Comparison of ENCODE assay signal across 27 cellular contexts in the genomic region with DNA sequence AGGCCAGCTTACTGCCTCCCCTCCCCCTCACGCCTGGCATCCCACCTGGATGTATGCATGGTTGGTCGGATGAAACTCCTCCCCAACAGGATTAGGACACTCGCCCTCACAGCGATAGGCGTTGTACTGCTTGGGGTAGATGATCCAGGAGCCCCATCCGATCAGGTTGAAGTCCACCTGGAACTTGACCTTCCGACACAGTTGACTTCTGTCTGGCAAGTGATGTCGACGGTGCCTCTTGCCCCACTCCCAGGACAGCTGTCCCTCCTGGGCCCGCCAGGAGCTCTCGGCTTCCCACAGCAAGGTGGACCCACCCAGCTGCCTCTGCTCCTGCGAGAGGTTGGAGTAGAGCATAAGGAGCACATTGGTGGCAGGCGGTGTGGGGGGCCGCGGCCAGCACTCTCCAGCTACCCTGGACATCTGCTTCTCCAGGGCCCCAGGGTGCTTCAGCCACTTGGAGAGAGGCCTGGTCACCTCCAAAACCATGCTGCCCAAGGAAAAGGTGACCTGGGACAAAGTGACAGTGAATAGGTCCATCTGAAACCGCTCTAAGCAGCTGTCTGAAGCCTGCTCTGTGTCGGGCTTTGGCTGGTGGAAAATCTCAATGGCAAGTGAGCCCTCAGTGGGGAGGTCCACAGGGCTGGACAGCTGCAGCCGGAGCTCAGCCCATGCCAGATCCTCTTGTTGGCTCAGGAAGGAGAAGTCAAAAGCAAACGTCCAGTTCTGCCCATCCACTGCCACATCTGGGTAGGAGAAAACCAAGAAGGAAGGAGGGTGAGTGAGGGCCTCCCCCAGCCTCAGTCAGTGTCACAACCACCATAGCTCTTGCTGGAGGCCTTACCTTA. TPM values are rescaled to one million over a fixed set of nuclear protein-coding genes. Genes with fewer than 3 reads are reported as not detected.
"Had no signal": no experiment of that assay in that cellular context is flagged by ENCODE, and none has a peak within 500 bp of the region (broad histone marks: within the 10 kb centered on the region; RNA-seq: fewer than 3 reads in every experiment).

No MANE protein-coding gene starts in this region.

- H3K36me3 ChIP-seq: breast epithelium, Peyer's patch had no signal

- H3K4me3 ChIP-seq: breast epithelium, Peyer's patch had no signal

- H3K9me3 ChIP-seq: breast epithelium, Peyer's patch had no signal

- H3K27ac ChIP-seq: breast epithelium, Peyer's patch, RWPE1 had no signal

- ATAC-seq: activated T-helper 17 cell treated with anti-CD3 and anti-CD28 coated beads, Interleukin-2, amount 50 U/mL, for 72 hours; T-cell had no signal

- DNase-seq: activated B cell treated with CpG ODN at 0.5 μM for 24 hours; activated CD4-positive, alpha-beta memory T cell treated with anti-CD3 and anti-CD28 coated beads for 36 hours; activated CD4-positive, alpha-beta T cell treated with anti-CD3 and anti-CD28 coated beads for 1 hour; activated CD4-positive, alpha-beta T cell treated with anti-CD3 and anti-CD28 coated beads, Interleukin-2, amount 10 ng/mL, durations not matched to agents 7 days and 5 days; activated CD8-positive, alpha-beta memory T cell treated with anti-CD3 and anti-CD28 coated beads for 24 hours; activated naive CD4-positive, alpha-beta T cell treated with anti-CD3 and anti-CD28 coated beads, Interleukin-2, amount 50 U/mL, for 16 hours; activated naive CD8-positive, alpha-beta T cell treated with anti-CD3 and anti-CD28 coated beads, Interleukin-2, amount 10 ng/mL, durations not matched to agents 7 days and 5 days; activated T-cell treated with anti-CD3 and anti-CD28 coated beads, Interleukin-2, amount 50 U/mL, for 48 hours; aorta; central memory CD4-positive, alpha-beta T cell; Kasumi-1; KBM-7; NCI-H1105 treated with DMSO at 0.1 percent for 48 hours; NCI-H1436 treated with DMSO at 0.1 percent for 48 hours; NCI-H187 treated with DMSO at 0.1 percent for 48 hours; NCI-H2081 treated with DMSO at 0.1 percent for 48 hours; NCI-H446; NCI-H524; Right ventricle myocardium superior; T-helper 2 cell; T1000 had no signal

RNA-seq across cellular contexts. Expression of gene NODAL, which starts 6.0 kb away (rescaled TPM):
- total RNA-seq: activated B cell treated with CpG ODN at 0.5 μM for 24 hours; activated CD4-positive, alpha-beta memory T cell treated with anti-CD3 and anti-CD28 coated beads for 36 hours; activated CD4-positive, alpha-beta T cell treated with anti-CD3 and anti-CD28 coated beads, Interleukin-2, amount 10 ng/mL, durations not matched to agents 7 days and 5 days; activated naive CD8-positive, alpha-beta T cell treated with anti-CD3 and anti-CD28 coated beads, Interleukin-2, amount 10 ng/mL, durations not matched to agents 7 days and 5 days; activated T-helper 17 cell treated with anti-CD3 and anti-CD28 coated beads, Interleukin-2, amount 50 U/mL, for 72 hours; aorta; breast epithelium; Peyer's patch; Right ventricle myocardium superior; SK-MEL-5; T-cell had no signal
